In genomic region chr2:239470151-239470900, GRCh38 we compare ENCODE assay signal across 19 cellular contexts.
"Had no signal": no experiment of that assay in that cellular context is flagged by ENCODE, and none has a peak within 500 bp of the region (broad histone marks: within the 10 kb centered on the region; RNA-seq: fewer than 3 reads in every experiment).

No MANE protein-coding gene starts in this region.

- H3K27ac ChIP-seq: adrenal gland, body of pancreas, neutrophil, pancreas, spleen, testis, transverse colon had no signal

- H3K9me3 Mint-ChIP-seq: activated naive CD4-positive, alpha-beta T cell treated with anti-CD3 and anti-CD28 coated beads for 36 hours; activated naive CD8-positive, alpha-beta T cell treated with anti-CD3 and anti-CD28 coated beads for 36 hours; activated T-helper 2 cell treated with anti-CD3 and anti-CD28 coated beads, Interferon-gamma antibody, Interleukin-2, Interleukin-4, amounts not matched to agents 10 μg/mL and 5 μg/mL and 100 μg/mL, durations not matched to agents 14 hours and 24 hours and 36 hours; dendritic cell treated with granulocyte-macrophage colony-stimulating factor and Interleukin-4, amounts not matched to agents 40 ng/mL and 50 ng/mL, for 4 days had no signal

- H3K4me3 ChIP-seq: adrenal gland, body of pancreas, pancreas, spleen, testis, transverse colon had no signal

- DNase-seq: activated CD4-positive, alpha-beta T cell treated with anti-CD3 and anti-CD28 coated beads for 4 hours; activated CD4-positive, alpha-beta T cell treated with anti-CD3 and anti-CD28 coated beads, Interleukin-2, amount 50 U/mL, for 4 hours; activated CD4-positive, CD25-positive, alpha-beta regulatory T cell; activated CD8-positive, alpha-beta memory T cell treated with anti-CD3 and anti-CD28 coated beads for 24 hours; activated naive CD4-positive, alpha-beta T cell treated with anti-CD3 and anti-CD28 coated beads for 36 hours; activated naive CD8-positive, alpha-beta T cell treated with anti-CD3 and anti-CD28 coated beads for 36 hours; activated T-cell treated with anti-CD3 and anti-CD28 coated beads, Interleukin-2, amount 50 U/mL, for 48 hours; body of pancreas; left ventricle myocardium superior; pancreas; spleen; stimulated activated naive CD4-positive, alpha-beta T cell; testis; transverse colon had no signal

- H3K4me1 Mint-ChIP-seq: activated naive CD8-positive, alpha-beta T cell treated with anti-CD3 and anti-CD28 coated beads for 36 hours; nephron had no signal

- H3K36me3 Mint-ChIP-seq: activated naive CD8-positive, alpha-beta T cell treated with anti-CD3 and anti-CD28 coated beads for 36 hours had no signal

- H3K4me3 Mint-ChIP-seq: activated naive CD4-positive, alpha-beta T cell treated with anti-CD3 and anti-CD28 coated beads for 36 hours; activated naive CD8-positive, alpha-beta T cell treated with anti-CD3 and anti-CD28 coated beads for 36 hours; dendritic cell treated with granulocyte-macrophage colony-stimulating factor and Interleukin-4, amounts not matched to agents 40 ng/mL and 50 ng/mL, for 4 days; nephron had no signal

- H3K27ac Mint-ChIP-seq: activated naive CD4-positive, alpha-beta T cell treated with anti-CD3 and anti-CD28 coated beads for 36 hours; activated naive CD8-positive, alpha-beta T cell treated with anti-CD3 and anti-CD28 coated beads for 36 hours; activated T-helper 2 cell treated with anti-CD3 and anti-CD28 coated beads, Interferon-gamma antibody, Interleukin-2, Interleukin-4, amounts not matched to agents 10 μg/mL and 5 μg/mL and 100 μg/mL, durations not matched to agents 14 hours and 24 hours and 36 hours; dendritic cell treated with granulocyte-macrophage colony-stimulating factor and Interleukin-4, amounts not matched to agents 40 ng/mL and 50 ng/mL, for 4 days; nephron had no signal

- H3K27me3 Mint-ChIP-seq: activated naive CD8-positive, alpha-beta T cell treated with anti-CD3 and anti-CD28 coated beads for 36 hours had no signal
